In the genomic region with DNA sequence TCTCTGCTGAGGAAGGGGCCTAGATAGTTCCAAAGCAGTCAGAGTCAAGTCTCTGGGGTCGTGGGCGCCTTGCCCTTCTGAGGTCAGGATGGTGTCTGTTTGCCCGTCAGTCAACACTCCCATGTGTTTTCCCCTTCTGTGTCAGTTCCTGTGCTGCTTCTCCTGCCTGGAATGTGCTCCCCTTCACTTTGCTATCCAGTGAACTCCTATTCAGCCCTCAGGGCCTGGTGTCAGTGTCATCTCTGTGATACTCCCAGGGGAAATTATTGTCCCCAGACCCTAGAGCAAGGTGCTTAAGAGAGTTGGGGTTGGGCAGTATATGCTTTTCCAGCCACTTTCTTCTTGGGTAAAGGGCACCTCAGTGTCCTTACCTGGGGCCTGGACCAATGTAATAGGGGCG, we compare ENCODE assay signal across 26 cellular contexts. TPM values are rescaled to one million over a fixed set of nuclear protein-coding genes. Genes with fewer than 3 reads are reported as not detected.
"Had no signal": no experiment of that assay in that cellular context is flagged by ENCODE, and none has a peak within 500 bp of the region (broad histone marks: within the 10 kb centered on the region; RNA-seq: fewer than 3 reads in every experiment).

No MANE protein-coding gene starts in this region.

- H3K27me3 ChIP-seq: ascending aorta, Peyer's patch had no signal

- H3K36me3 ChIP-seq: ascending aorta, WERI-Rb-1 had no signal

- H3K27me3 Mint-ChIP-seq: activated naive CD4-positive, alpha-beta T cell treated with anti-CD3 and anti-CD28 coated beads, Interleukin-2, amount 50 U/mL, for 24 hours had no signal

- H3K9me3 ChIP-seq: ascending aorta, Peyer's patch had no signal

- H3K4me1 Mint-ChIP-seq: activated naive CD8-positive, alpha-beta T cell treated with anti-CD3 and anti-CD28 coated beads, Interleukin-2, amount 10 ng/mL, durations not matched to agents 7 days and 5 days had no signal

- H3K27ac Mint-ChIP-seq: activated CD4-positive, alpha-beta T cell treated with anti-CD3 and anti-CD28 coated beads, Interleukin-2, amount 10 ng/mL, durations not matched to agents 24 days and 14 days; activated CD8-positive, alpha-beta T cell treated with anti-CD3 and anti-CD28 coated beads, Interleukin-2, amount 10 ng/mL, durations not matched to agents 7 days and 5 days; activated naive CD4-positive, alpha-beta T cell treated with anti-CD3 and anti-CD28 coated beads, Interleukin-2, amount 50 U/mL, for 24 hours; activated naive CD8-positive, alpha-beta T cell treated with anti-CD3 and anti-CD28 coated beads, Interleukin-2, amount 10 ng/mL, durations not matched to agents 7 days and 5 days; activated T-cell treated with anti-CD3 and anti-CD28 coated beads, Interleukin-2, amount 50 U/mL, for 24 hours; activated T-helper 2 cell treated with anti-CD3 and anti-CD28 coated beads, Interferon-gamma antibody, Interleukin-2, Interleukin-4, amounts not matched to agents 10 μg/mL and 5 μg/mL and 100 μg/mL, durations not matched to agents 14 hours and 24 hours and 36 hours had no signal

- H3K36me3 Mint-ChIP-seq: activated naive CD4-positive, alpha-beta T cell treated with anti-CD3 and anti-CD28 coated beads, Interleukin-2, amount 50 U/mL, for 24 hours; activated naive CD8-positive, alpha-beta T cell treated with anti-CD3 and anti-CD28 coated beads, Interleukin-2, amount 10 ng/mL, durations not matched to agents 7 days and 5 days had no signal

- FAIRE-seq: K562 had no signal

- H3K27ac ChIP-seq: ascending aorta, Peyer's patch, WERI-Rb-1 had no signal

- H3K9me3 Mint-ChIP-seq: activated CD4-positive, alpha-beta T cell treated with anti-CD3 and anti-CD28 coated beads, Interleukin-2, amount 10 ng/mL, durations not matched to agents 24 days and 14 days; activated naive CD4-positive, alpha-beta T cell treated with anti-CD3 and anti-CD28 coated beads, Interleukin-2, amount 50 U/mL, for 24 hours; activated naive CD8-positive, alpha-beta T cell treated with anti-CD3 and anti-CD28 coated beads, Interleukin-2, amount 10 ng/mL, durations not matched to agents 7 days and 5 days; activated T-cell treated with anti-CD3 and anti-CD28 coated beads, Interleukin-2, amount 50 U/mL, for 24 hours; activated T-helper 2 cell treated with anti-CD3 and anti-CD28 coated beads, Interferon-gamma antibody, Interleukin-2, Interleukin-4, amounts not matched to agents 10 μg/mL and 5 μg/mL and 100 μg/mL, durations not matched to agents 14 hours and 24 hours and 36 hours had no signal

- H3K4me3 Mint-ChIP-seq: activated CD4-positive, alpha-beta T cell treated with anti-CD3 and anti-CD28 coated beads, Interleukin-2, amount 10 ng/mL, durations not matched to agents 24 days and 14 days; activated CD8-positive, alpha-beta T cell treated with anti-CD3 and anti-CD28 coated beads, Interleukin-2, amount 10 ng/mL, durations not matched to agents 7 days and 5 days; activated naive CD4-positive, alpha-beta T cell treated with anti-CD3 and anti-CD28 coated beads, Interleukin-2, amount 50 U/mL, for 24 hours; activated naive CD8-positive, alpha-beta T cell treated with anti-CD3 and anti-CD28 coated beads, Interleukin-2, amount 10 ng/mL, durations not matched to agents 7 days and 5 days; activated T-cell treated with anti-CD3 and anti-CD28 coated beads, Interleukin-2, amount 50 U/mL, for 24 hours had no signal

- H3K4me3 ChIP-seq: ascending aorta, K562, Peyer's patch had no signal

- DNase-seq: activated CD4-positive, alpha-beta T cell treated with anti-CD3 and anti-CD28 coated beads, Interleukin-2, amount 10 ng/mL, durations not matched to agents 24 days and 14 days; activated CD4-positive, alpha-beta T cell treated with anti-CD3 and anti-CD28 coated beads, Interleukin-2, amount 50 U/mL, for 4 hours; activated CD8-positive, alpha-beta T cell treated with anti-CD3 and anti-CD28 coated beads, Interleukin-2, amount 10 ng/mL, durations not matched to agents 7 days and 5 days; activated gamma-delta T cell; activated naive CD4-positive, alpha-beta T cell treated with Interleukin-2 at 50 U/mL for 16 hours; activated naive CD8-positive, alpha-beta T cell treated with anti-CD3 and anti-CD28 coated beads, Interleukin-2, amount 10 ng/mL, durations not matched to agents 7 days and 5 days; activated T-cell treated with anti-CD3 and anti-CD28 coated beads, Interleukin-2, amount 50 U/mL, for 24 hours; amygdala; NCI-H1105 treated with DMSO at 0.1 percent for 48 hours; NCI-H1436; NCI-H1694; NCI-H1930; NCI-H2081 treated with DMSO at 0.1 percent for 48 hours; NCI-H345; NCI-H524 treated with DMSO at 0.1 percent for 48 hours; PC-3; Peyer's patch; RPMI8226; T-helper 1 cell; T-helper 2 cell; T-helper 9 cell; WERI-Rb-1 had no signal

RNA-seq across cellular contexts. Expression of gene SYNC, which starts 45.8 kb away (rescaled TPM):
- total RNA-seq: activated CD4-positive, alpha-beta T cell treated with anti-CD3 and anti-CD28 coated beads, Interleukin-2, amount 10 ng/mL, durations not matched to agents 24 days and 14 days; activated CD8-positive, alpha-beta T cell treated with anti-CD3 and anti-CD28 coated beads, Interleukin-2, amount 10 ng/mL, durations not matched to agents 7 days and 5 days; activated naive CD8-positive, alpha-beta T cell treated with anti-CD3 and anti-CD28 coated beads, Interleukin-2, amount 10 ng/mL, durations not matched to agents 7 days and 5 days; activated T-helper 2 cell treated with anti-CD3 and anti-CD28 coated beads, Interferon-gamma antibody, Interleukin-2, Interleukin-4, amounts not matched to agents 10 μg/mL and 5 μg/mL and 100 μg/mL, durations not matched to agents 14 hours and 24 hours and 36 hours had no signal
